Comparison of ENCODE assay signal across 8 cellular contexts in the genomic region with DNA sequence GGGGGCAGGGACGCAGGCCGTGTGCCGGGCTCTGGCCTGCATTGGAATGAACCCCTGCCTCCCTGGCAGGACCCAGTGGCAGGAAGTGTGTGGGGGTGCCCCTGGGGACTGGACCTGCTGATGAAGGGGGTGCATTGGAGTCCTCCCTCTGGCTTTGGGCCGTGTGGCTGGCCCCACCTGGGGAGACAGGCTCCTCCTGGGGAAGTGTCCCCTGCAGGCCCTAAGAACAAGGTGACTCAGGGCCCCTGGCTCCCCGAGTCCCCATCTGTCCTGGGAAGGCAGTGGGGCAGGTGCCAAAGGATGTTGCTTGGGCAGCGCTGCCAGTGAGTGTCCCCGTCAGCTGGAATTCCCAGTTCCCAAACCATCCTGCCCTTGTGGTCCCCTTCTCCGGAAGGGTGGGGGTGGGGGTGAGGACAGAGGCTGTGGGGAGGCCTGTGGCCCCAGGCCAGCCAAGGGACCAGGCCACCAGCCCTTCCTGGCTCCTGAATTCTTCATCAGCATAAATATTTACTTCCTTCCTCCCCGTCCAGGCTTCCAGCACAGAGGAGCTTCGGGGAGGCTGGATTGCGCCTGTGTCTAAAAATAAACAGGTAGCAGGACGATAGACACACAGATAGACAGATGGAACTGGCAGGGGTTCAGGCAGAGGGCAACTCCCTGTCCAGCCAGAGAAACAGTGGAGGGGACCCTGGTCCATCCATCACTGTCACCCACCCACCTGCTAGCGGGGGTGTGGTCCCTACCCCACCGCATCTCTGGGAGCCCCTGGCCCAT. TPM values are rescaled to one million over a fixed set of nuclear protein-coding genes. Genes with fewer than 3 reads are reported as not detected.
DNase-seq lines count a peak whose midpoint lies in the region; ATAC-seq, FAIRE-seq and TF ChIP-seq lines count a peak whose summit lies in the region.

No MANE protein-coding gene starts in this region.

- H3K9me3 ChIP-seq in tibial artery = no peaks in the 10 kb centered on the region

- peaks cover 7% of the 10 kb centered on the region for H3K79me2 ChIP-seq in mesendoderm (ENCODE audit: control insufficient read depth, insufficient read depth, low read length)

- H3K56ac ChIP-seq in mesendoderm (ENCODE audit: low read length) = peak overlapping the region; percentile 76

- H3K4me1 Mint-ChIP-seq in activated CD8-positive, alpha-beta T cell treated with anti-CD3 and anti-CD28 coated beads for 36 hours (ENCODE audit: low read depth) = peaks cover 4% of the 10 kb centered on the region
- H3K4me1 Mint-ChIP-seq in activated CD8-positive, alpha-beta T cell treated with anti-CD3 and anti-CD28 coated beads, Interleukin-2, amount 10 ng/mL, durations not matched to agents 7 days and 5 days (ENCODE audit: low read depth) = peaks cover 9% of the 10 kb centered on the region

- H2BK15ac ChIP-seq in mesendoderm (replicated peaks; ENCODE audit: low read depth) = no peak overlapping the region

- H2AK5ac ChIP-seq in mesendoderm (ENCODE audit: low read length) = no peak overlapping the region

- H3K9ac ChIP-seq in mesendoderm (ENCODE audit: low read length) = peak overlapping the region; percentile 73

- H3K36me3 ChIP-seq in mesendoderm (ENCODE audit: control insufficient read depth, insufficient read depth, low read length) = no peaks in the 10 kb centered on the region
- peaks cover 0 to 19% (median 19%) of the 10 kb centered on the region in 3 donors for H3K36me3 ChIP-seq in tibial artery

- peaks cover 2% of the 10 kb centered on the region for H3K4me1 ChIP-seq in mesendoderm (ENCODE audit: control insufficient read depth, low read depth, low read length)
- peaks cover 8 to 72% (median 62%) of the 10 kb centered on the region in 4 donors for H3K4me1 ChIP-seq in tibial artery

- H3K36me3 Mint-ChIP-seq in activated CD8-positive, alpha-beta T cell treated with anti-CD3 and anti-CD28 coated beads for 36 hours (ENCODE audit: low read depth) = no peaks in the 10 kb centered on the region
- no peaks in the 10 kb centered on the region for H3K36me3 Mint-ChIP-seq in activated CD8-positive, alpha-beta T cell treated with anti-CD3 and anti-CD28 coated beads, Interleukin-2, amount 10 ng/mL, durations not matched to agents 7 days and 5 days (ENCODE audit: low read depth)

- intact Hi-C loops in activated CD8-positive, alpha-beta T cell treated with anti-CD3 and anti-CD28 coated beads for 36 hours (cut with micrococcal nuclease) = no loop called here
- intact Hi-C loops in tibial artery (cut with DNase I; ENCODE audit: low total_unique reads) = loop anchor here (2.0 to 10.0 kb wide), 2 partner anchors 40 to 124 kb away; no protein-coding TSS in a partner anchor

- POLR2A ChIA-PET in activated CD8-positive, alpha-beta T cell treated with anti-CD3 and anti-CD28 coated beads for 36 hours (lab: Charles Lee) = interaction anchor here (0.9 to 1.2 kb wide), 4 partner anchors 9 to 57 kb away, joined by 3 to 5 read pairs (median 4); no protein-coding TSS in a partner anchor
- POLR2A ChIA-PET in activated CD8-positive, alpha-beta T cell treated with anti-CD3 and anti-CD28 coated beads, Interleukin-2, amount 10 ng/mL, durations not matched to agents 7 days and 5 days (lab: Charles Lee) = interaction anchor here (0.9 to 1.0 kb wide), 2 partner anchors 17 to 22 kb away, joined by 3 read pairs; partner anchors contain the start of gene PAM16

- H2BK5ac ChIP-seq in mesendoderm (ENCODE audit: low read length) = no peak overlapping the region

- no peak for ATAC-seq in activated CD8-positive, alpha-beta T cell treated with anti-CD3 and anti-CD28 coated beads for 36 hours
- no peak for ATAC-seq in activated CD8-positive, alpha-beta T cell treated with anti-CD3 and anti-CD28 coated beads, Interleukin-2, amount 10 ng/mL, durations not matched to agents 7 days and 5 days
- ATAC-seq in GM19023 (IDR thresholded peaks at IDR 0.05; ENCODE audit: unreplicated experiment) = no peak

- H4K5ac ChIP-seq in mesendoderm (ENCODE audit: low read length) = no peak overlapping the region

- H3K4ac ChIP-seq in mesendoderm (ENCODE audit: low read depth, low read length) = no peak overlapping the region

- no peak for TF ChIP-seq CTCF in activated CD8-positive, alpha-beta T cell treated with anti-CD3 and anti-CD28 coated beads for 36 hours (IDR thresholded peaks at IDR 0.05)
- no peak for TF ChIP-seq CTCF in tibial artery (IDR thresholded peaks at IDR 0.05)

- H3K4me3 Mint-ChIP-seq in activated CD8-positive, alpha-beta T cell treated with anti-CD3 and anti-CD28 coated beads for 36 hours = peak overlapping the region; percentile 12
- H3K4me3 Mint-ChIP-seq in activated CD8-positive, alpha-beta T cell treated with anti-CD3 and anti-CD28 coated beads, Interleukin-2, amount 10 ng/mL, durations not matched to agents 7 days and 5 days = no peak overlapping the region

- peak overlapping the region; percentile 9 for H3K18ac ChIP-seq in mesendoderm (ENCODE audit: low read length)

- H3K79me1 ChIP-seq in mesendoderm (ENCODE audit: low read length) = peaks cover 5% of the 10 kb centered on the region

- CTCF ChIA-PET in activated CD8-positive, alpha-beta T cell treated with anti-CD3 and anti-CD28 coated beads for 36 hours (lab: Charles Lee) = interaction anchor here (0.8 to 6.6 kb wide), 17 partner anchors 10 to 128 kb away, joined by 3 to 54 read pairs (median 5); partner anchors contain the start of genes GLIS2 and TFAP4
- CTCF ChIA-PET in activated CD8-positive, alpha-beta T cell treated with anti-CD3 and anti-CD28 coated beads, Interleukin-2, amount 10 ng/mL, durations not matched to agents 7 days and 5 days (lab: Charles Lee) = interaction anchor here (0.6 to 4.1 kb wide), 20 partner anchors 13 to 346 kb away, joined by 3 to 35 read pairs (median 6); partner anchors contain the start of genes PAM16 and TFAP4

- no peak overlapping the region for H2BK120ac ChIP-seq in mesendoderm (ENCODE audit: low read depth, low read length)

- DNase-seq in activated CD8-positive, alpha-beta T cell treated with anti-CD3 and anti-CD28 coated beads for 36 hours = no peak
- no peak for DNase-seq in activated CD8-positive, alpha-beta T cell treated with anti-CD3 and anti-CD28 coated beads, Interleukin-2, amount 10 ng/mL, durations not matched to agents 7 days and 5 days
- peak; percentile 35 for DNase-seq in dermis blood vessel endothelial cell
- DNase-seq in mesendoderm = no peak
- DNase-seq in tibial artery = peak in 1 of 2 donors; percentile 71
- no peak for DNase-seq in NCI-H1105 treated with DMSO at 0.1 percent for 48 hours (lab: John Stamatoyannopoulos, UW)
- no peak for DNase-seq in GM19239 (ENCODE audit: insufficient read length, low spot score)

- FAIRE-seq in GM19239 (lab: Jason Lieb, UNC) = no peak

- H3K4me3 ChIP-seq in mesendoderm (ENCODE audit: low read length) = no peak overlapping the region
- H3K4me3 ChIP-seq in tibial artery = peak overlapping the region; percentile 48 to 58

- H3K9me3 Mint-ChIP-seq in activated CD8-positive, alpha-beta T cell treated with anti-CD3 and anti-CD28 coated beads for 36 hours = no peaks in the 10 kb centered on the region
- H3K9me3 Mint-ChIP-seq in activated CD8-positive, alpha-beta T cell treated with anti-CD3 and anti-CD28 coated beads, Interleukin-2, amount 10 ng/mL, durations not matched to agents 7 days and 5 days (ENCODE audit: insufficient read depth) = no peaks in the 10 kb centered on the region

- H3K27me3 Mint-ChIP-seq in activated CD8-positive, alpha-beta T cell treated with anti-CD3 and anti-CD28 coated beads for 36 hours = no peaks in the 10 kb centered on the region
- no peaks in the 10 kb centered on the region for H3K27me3 Mint-ChIP-seq in activated CD8-positive, alpha-beta T cell treated with anti-CD3 and anti-CD28 coated beads, Interleukin-2, amount 10 ng/mL, durations not matched to agents 7 days and 5 days (ENCODE audit: low read depth)

- no peak overlapping the region for H3K4me2 ChIP-seq in mesendoderm (ENCODE audit: low read length)

- H3K23ac ChIP-seq in mesendoderm (ENCODE audit: low read length) = no peak overlapping the region

- no CpG with 5 or more reads among the region's 14 CpGs for WGBS in mesendoderm (ENCODE audit: extremely low coverage, insufficient coverage, low lambda C conversion rate)

- no peaks in the 10 kb centered on the region for H3K27me3 ChIP-seq in mesendoderm (ENCODE audit: insufficient read depth, low read length, poor library complexity)
- no peaks in the 10 kb centered on the region for H3K27me3 ChIP-seq in tibial artery

- H3K27ac Mint-ChIP-seq in activated CD8-positive, alpha-beta T cell treated with anti-CD3 and anti-CD28 coated beads for 36 hours = no peak overlapping the region
- no peak overlapping the region for H3K27ac Mint-ChIP-seq in activated CD8-positive, alpha-beta T cell treated with anti-CD3 and anti-CD28 coated beads, Interleukin-2, amount 10 ng/mL, durations not matched to agents 7 days and 5 days

- H3K27ac ChIP-seq in mesendoderm (ENCODE audit: low read depth, low read length) (no peak overlapping the region), tibial artery (peak overlapping the region; percentile 76 to 99)

- H4K8ac ChIP-seq in mesendoderm (ENCODE audit: low read depth, low read length) = no peak overlapping the region

RNA-seq across cellular contexts. Expression of gene GLIS2, which starts 12.9 kb away (rescaled TPM):
- total RNA-seq in activated CD8-positive, alpha-beta T cell treated with anti-CD3 and anti-CD28 coated beads for 36 hours = under 1 TPM; 0.49 to 0.77 TPM
- total RNA-seq in activated CD8-positive, alpha-beta T cell treated with anti-CD3 and anti-CD28 coated beads, Interleukin-2, amount 10 ng/mL, durations not matched to agents 7 days and 5 days = under 1 TPM; 0.16 TPM
- 0.79 and 1.2 TPM in 2 replicates for total RNA-seq in dermis blood vessel endothelial cell
- 6.2 TPM for polyA plus RNA-seq in mesendoderm (2013, experiment 1 of 2)
- 6.5 TPM for polyA plus RNA-seq in mesendoderm (2013, experiment 2 of 2)

RNA-seq across cellular contexts. Expression of gene PAM16, which starts 22.4 kb away (rescaled TPM):
- total RNA-seq in activated CD8-positive, alpha-beta T cell treated with anti-CD3 and anti-CD28 coated beads for 36 hours = 10 to 100 TPM; 65.9 to 70.1 TPM
- total RNA-seq in activated CD8-positive, alpha-beta T cell treated with anti-CD3 and anti-CD28 coated beads, Interleukin-2, amount 10 ng/mL, durations not matched to agents 7 days and 5 days = 10 to 100 TPM; 33.3 to 40.3 TPM
- 11.6 and 15.5 TPM in 2 replicates for total RNA-seq in dermis blood vessel endothelial cell
- 140 TPM for polyA plus RNA-seq in mesendoderm (2013, experiment 1 of 2)
- polyA plus RNA-seq in mesendoderm (2013, experiment 2 of 2) = 140 TPM

RNA-seq across cellular contexts. Expression of gene VASN, which starts 42.9 kb away (rescaled TPM):
- not detected for total RNA-seq in activated CD8-positive, alpha-beta T cell treated with anti-CD3 and anti-CD28 coated beads for 36 hours
- total RNA-seq in activated CD8-positive, alpha-beta T cell treated with anti-CD3 and anti-CD28 coated beads, Interleukin-2, amount 10 ng/mL, durations not matched to agents 7 days and 5 days = not detected
- total RNA-seq in dermis blood vessel endothelial cell = 1.9 and 2.2 TPM in 2 replicates
- polyA plus RNA-seq in mesendoderm (2013, experiment 1 of 2) = 6.4 TPM
- 6.5 TPM for polyA plus RNA-seq in mesendoderm (2013, experiment 2 of 2)

RNA-seq across cellular contexts. Expression of gene TFAP4, which starts 55.9 kb away (rescaled TPM):
- total RNA-seq in activated CD8-positive, alpha-beta T cell treated with anti-CD3 and anti-CD28 coated beads for 36 hours = 10 to 100 TPM; 34.6 to 36.6 TPM
- 10 to 100 TPM; 21.0 to 24.7 TPM for total RNA-seq in activated CD8-positive, alpha-beta T cell treated with anti-CD3 and anti-CD28 coated beads, Interleukin-2, amount 10 ng/mL, durations not matched to agents 7 days and 5 days
- 4.1 and 7.3 TPM in 2 replicates for total RNA-seq in dermis blood vessel endothelial cell
- polyA plus RNA-seq in mesendoderm (2013, experiment 1 of 2) = 20.3 TPM
- 21.0 TPM for polyA plus RNA-seq in mesendoderm (2013, experiment 2 of 2)
